ENCODE assay signal across 1 cellular context in genomic region chr19:9651464-9651863, GRCh38.
TF ChIP-seq lines count a peak whose summit lies in the region.

No MANE protein-coding gene starts in this region.

TF ChIP-seq in HepG2, 621 proteins besides CTCF, POLR2A, EP300 and RAD21:
- TF ChIP-seq RBM22 (optimal IDR thresholded peaks at IDR 0.05; ENCODE audit: low read length) (peak; percentile 26), ZNF761 (CRISPR knock-in tag; conservative IDR thresholded peaks at IDR 0.05) (peak; percentile 99)
